In the genomic region with DNA sequence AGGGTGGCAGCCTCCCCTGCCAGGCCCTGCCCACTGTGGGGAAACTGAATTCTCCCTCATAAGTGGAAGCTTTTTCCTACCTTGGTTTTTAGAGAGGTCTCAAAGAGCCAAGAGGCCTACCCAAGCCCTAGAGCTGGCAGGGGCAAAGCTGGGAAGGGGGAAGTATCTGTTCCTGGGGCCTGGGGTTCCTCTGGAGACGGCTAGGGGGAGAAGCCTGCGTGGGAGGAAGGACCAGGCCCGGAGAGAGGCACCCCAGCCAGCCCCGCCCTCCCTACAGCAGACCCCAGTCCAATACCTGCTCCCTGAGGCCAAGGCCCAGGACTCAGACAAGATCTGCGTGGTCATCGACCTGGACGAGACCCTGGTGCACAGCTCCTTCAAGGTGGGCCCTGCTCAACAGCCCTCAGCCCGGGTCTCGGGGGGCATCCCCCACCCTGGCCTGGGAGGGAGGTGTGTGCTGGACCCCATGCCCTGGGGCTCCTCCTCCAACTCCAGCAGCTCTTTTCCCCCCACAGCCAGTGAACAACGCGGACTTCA, we compare ENCODE assay signal across 11 cellular contexts. TPM values are rescaled to one million over a fixed set of nuclear protein-coding genes. Genes with fewer than 3 reads are reported as not detected.
DNase-seq lines count a peak whose midpoint lies in the region; ATAC-seq and TF ChIP-seq lines count a peak whose summit lies in the region.
"Had no signal": no experiment of that assay in that cellular context is flagged by ENCODE, and none has a peak within 500 bp of the region (broad histone marks: within the 10 kb centered on the region; RNA-seq: fewer than 3 reads in every experiment).

No MANE protein-coding gene starts in this region.

- H3K36me3 ChIP-seq in body of pancreas (replicated peaks in 1 of 2; ENCODE audit: insufficient read depth in 1 of 2, low read depth in 2 of 2) = peaks cover 7 to 14% of the 10 kb centered on the region in 2 donors
- H3K36me3 ChIP-seq in mucosa of descending colon (ENCODE audit: low read depth) = no peaks in the 10 kb centered on the region
- no peaks in the 10 kb centered on the region for H3K36me3 ChIP-seq in uterus
- peaks cover 20% of the 10 kb centered on the region for H3K36me3 ChIP-seq in BE2C

- H3K4me3 ChIP-seq in body of pancreas (no peak overlapping the region), mucosa of descending colon (no peak overlapping the region), uterus (peak overlapping the region; percentile 95), BE2C (ENCODE audit: low read depth, low read length) (no peak overlapping the region)

- H3K27ac ChIP-seq in body of pancreas (peak overlapping the region in 3 of 4 donors; percentile 95 to 100 (median 99)), uterus (peak overlapping the region; percentile 99)

- H3K27me3 ChIP-seq in body of pancreas (no peaks in the 10 kb centered on the region), uterus (no peaks in the 10 kb centered on the region), BE2C (peaks cover 23% of the 10 kb centered on the region)

- H3K4me1 ChIP-seq in body of pancreas (peaks cover 66% of the 10 kb centered on the region), mucosa of descending colon (ENCODE audit: low read depth) (peaks cover 29% of the 10 kb centered on the region), uterus (peaks cover 0 to 30% of the 10 kb centered on the region in 2 donors), BE2C (peaks cover 10% of the 10 kb centered on the region)

- TF ChIP-seq CTCF in body of pancreas (IDR thresholded peaks at IDR 0.05) = no peak
- TF ChIP-seq CTCF in mucosa of descending colon (IDR thresholded peaks at IDR 0.05) = no peak
- no peak for TF ChIP-seq CTCF in uterus (IDR thresholded peaks at IDR 0.05)
- TF ChIP-seq CTCF in BE2C (IDR thresholded peaks at IDR 0.05; ENCODE audit: low read depth, low read length) = no peak

- CTCF ChIA-PET in activated naive CD4-positive, alpha-beta T cell treated with anti-CD3 and anti-CD28 coated beads, Interleukin-2, amount 10 ng/mL, durations not matched to agents 7 days and 5 days (lab: Charles Lee) = interaction anchor here (0.8 kb wide), 1 partner anchor 128 kb away, joined by 3 read pairs; no protein-coding TSS in a partner anchor

- peak overlapping the region; percentile 96 for H3K4me3 Mint-ChIP-seq in activated naive CD4-positive, alpha-beta T cell treated with anti-CD3 and anti-CD28 coated beads, Interleukin-2, amount 10 ng/mL, durations not matched to agents 7 days and 5 days

- H3K36me3 Mint-ChIP-seq in activated naive CD4-positive, alpha-beta T cell treated with anti-CD3 and anti-CD28 coated beads, Interleukin-2, amount 10 ng/mL, durations not matched to agents 7 days and 5 days = peaks cover 44% of the 10 kb centered on the region

- no peak for DNase-seq in activated naive CD4-positive, alpha-beta T cell treated with anti-CD3 and anti-CD28 coated beads, Interleukin-2, amount 10 ng/mL, durations not matched to agents 7 days and 5 days
- DNase-seq in activated naive CD4-positive, alpha-beta T cell treated with anti-CD3 and anti-CD28 coated beads, Interleukin-2, amount 50 U/mL, for 16 hours = no peak
- peak in 1 of 4 donors; percentile 24 for DNase-seq in body of pancreas
- peak in 2 of 3 donors; percentile 38 to 62 for DNase-seq in mucosa of descending colon
- no peak for DNase-seq in uterus
- DNase-seq in posterior vena cava (ENCODE audit: low spot score) = no peak
- no peak for DNase-seq in BE2C
- no peak for DNase-seq in central memory CD4-positive, alpha-beta T cell
- DNase-seq: amygdala had no signal

- no peaks in the 10 kb centered on the region for H3K9me3 ChIP-seq in body of pancreas
- H3K9me3 ChIP-seq in mucosa of descending colon = no peaks in the 10 kb centered on the region
- H3K9me3 ChIP-seq in uterus = no peaks in the 10 kb centered on the region
- H3K9me3 ChIP-seq in BE2C = no peaks in the 10 kb centered on the region

- no peaks in the 10 kb centered on the region for H3K9me3 Mint-ChIP-seq in activated naive CD4-positive, alpha-beta T cell treated with anti-CD3 and anti-CD28 coated beads, Interleukin-2, amount 10 ng/mL, durations not matched to agents 7 days and 5 days

- peaks cover 58% of the 10 kb centered on the region for H3K4me1 Mint-ChIP-seq in activated naive CD4-positive, alpha-beta T cell treated with anti-CD3 and anti-CD28 coated beads, Interleukin-2, amount 10 ng/mL, durations not matched to agents 7 days and 5 days

- TF ChIP-seq POLR2A in body of pancreas (IDR thresholded peaks at IDR 0.05) (no peak), uterus (IDR thresholded peaks at IDR 0.05) (no peak)

- intact Hi-C loops in body of pancreas (cut with DNase I) = no loop called here
- intact Hi-C loops in mucosa of descending colon (cut with DNase I, micrococcal nuclease) = loop anchor here in 1 of 2 donors (5.0 kb wide), 1 partner anchor 110 kb away; a partner anchor contains a TSS
- intact Hi-C loops in uterus (cut with DNase I; ENCODE audit: low total_unique reads) = loop anchor here (10.0 kb wide), 1 partner anchor 63 kb away; no protein-coding TSS in a partner anchor
- intact Hi-C loops in posterior vena cava (cut with DNase I) = loop anchor here in 1 of 2 donors (10.0 kb wide), 1 partner anchor 63 kb away; no protein-coding TSS in a partner anchor

- 70% methylated on average over 11 of the region's 11 CpGs; no CpG with 5 or more reads in 1 of the 2 donors for WGBS in body of pancreas, 2 donors

- peak overlapping the region; percentile 80 for H3K27ac Mint-ChIP-seq in activated naive CD4-positive, alpha-beta T cell treated with anti-CD3 and anti-CD28 coated beads, Interleukin-2, amount 10 ng/mL, durations not matched to agents 7 days and 5 days

- H3K27me3 Mint-ChIP-seq in activated naive CD4-positive, alpha-beta T cell treated with anti-CD3 and anti-CD28 coated beads, Interleukin-2, amount 10 ng/mL, durations not matched to agents 7 days and 5 days = peaks cover 4% of the 10 kb centered on the region

- no peak for ATAC-seq in body of pancreas
- ATAC-seq in mucosa of descending colon = no peak

RNA-seq across cellular contexts. Expression of a gene that starts 2.2 kb away (rescaled TPM):
- 10 to 100 TPM; 67.2 to 98.9 TPM for total RNA-seq in body of pancreas
- 100 to 1,000 TPM; 142 to 221 (median 165) TPM for total RNA-seq in mucosa of descending colon
- total RNA-seq in uterus = 100 to 1,000 TPM in 2 of 4 donors, 10 to 100 TPM in 2; 48.8 to 198 (median 76.8) TPM
- 100 to 1,000 TPM; 112 to 142 TPM for total RNA-seq in posterior vena cava
- 110 TPM for polyA plus RNA-seq in BE2C (2012; ENCODE audit: insufficient read depth, insufficient read length, low read depth)

RNA-seq across cellular contexts. Expression of a gene that starts 17.0 kb away (rescaled TPM):
- 10 to 100 TPM; 15.3 to 15.8 TPM for total RNA-seq in body of pancreas
- total RNA-seq in mucosa of descending colon = 100 to 1,000 TPM; 194 to 550 (median 341) TPM
- total RNA-seq in uterus = under 1 TPM in 3 of 4 donors, not detected in 1; 0.28 to 0.59 (median 0.51) TPM
- not detected for total RNA-seq in posterior vena cava
- polyA plus RNA-seq in BE2C (2012; ENCODE audit: insufficient read depth, insufficient read length, low read depth) = 0.11 TPM
- total RNA-seq: subcutaneous adipose tissue had no signal

RNA-seq across cellular contexts. Expression of a gene that starts 19.8 kb away (rescaled TPM):
- total RNA-seq in body of pancreas = 1 to 10 TPM; 3.0 to 7.3 TPM
- total RNA-seq in mucosa of descending colon = 1 to 10 TPM; 1.2 to 7.8 (median 5.3) TPM
- total RNA-seq in uterus = 10 to 100 TPM in 1 of 4 donors, 1 to 10 TPM in 1, under 1 TPM in 2; 0.26 to 14.0 (median 4.2) TPM
- 10 to 100 TPM; 28.8 to 77.1 TPM for total RNA-seq in posterior vena cava
- 1.4 TPM for polyA plus RNA-seq in BE2C (2012; ENCODE audit: insufficient read depth, insufficient read length, low read depth)

RNA-seq across cellular contexts. Expression of a gene that starts 45.2 kb away (rescaled TPM):
- total RNA-seq in body of pancreas (under 1 TPM; 0.33 to 0.52 TPM), mucosa of descending colon (not detected), uterus (under 1 TPM in 2 of 4 donors, not detected in 2; 0.85 to 0.97 TPM), posterior vena cava (not detected)
- polyA plus RNA-seq in BE2C (2012; ENCODE audit: insufficient read depth, insufficient read length, low read depth) = not detected
- total RNA-seq: HT1080, subcutaneous adipose tissue had no signal

Comparison
In these comparisons a context has a peak if more than half of its experiments do, and no peak if none do; other contexts are left out.
1. DNase-seq: peak in mucosa of descending colon (2 of 3); none in activated naive CD4-positive, alpha-beta T cell treated with anti-CD3 and anti-CD28 coated beads, Interleukin-2, amount 10 ng/mL, durations not matched to agents 7 days and 5 days (single experiment), activated naive CD4-positive, alpha-beta T cell treated with anti-CD3 and anti-CD28 coated beads, Interleukin-2, amount 50 U/mL, for 16 hours (single experiment), uterus (0 of 2), posterior vena cava (single experiment), BE2C (single experiment) and central memory CD4-positive, alpha-beta T cell (single experiment).
2. H3K4me3 ChIP-seq: peak in uterus (2 of 2); none in body of pancreas (0 of 2), mucosa of descending colon (single experiment) and BE2C (single experiment).
3. RNA of a gene that starts 17.0 kb away (total RNA-seq): 194 to 550 TPM in mucosa of descending colon; 15.3 to 15.8 TPM in body of pancreas, 0.28 to 0.59 TPM in uterus and not detected in posterior vena cava; every median in the first group is over 10 times any median in the second.